Comparison of ENCODE assay signal across 10 cellular contexts in genomic region chr17:7825206-7825980, GRCh38. TPM values are rescaled to one million over a fixed set of nuclear protein-coding genes. Genes with fewer than 3 reads are reported as not detected.
DNase-seq lines count a peak whose midpoint lies in the region; ATAC-seq and TF ChIP-seq lines count a peak whose summit lies in the region.
"Had no signal": no experiment of that assay in that cellular context is flagged by ENCODE, and none has a peak within 500 bp of the region (broad histone marks: within the 10 kb centered on the region; RNA-seq: fewer than 3 reads in every experiment).

No MANE protein-coding gene starts in this region.

- intact Hi-C loops in A673 (cut with micrococcal nuclease; ENCODE audit: unreplicated experiment), result loop anchor here (10.0 kb wide), 1 partner anchor 219 kb away; no protein-coding TSS in a partner anchor

- no peak overlapping the region for H3K4me3 ChIP-seq in A673 (ENCODE audit: low read depth, low read length, poor library complexity, severe bottlenecking)
- no peak overlapping the region for H3K4me3 ChIP-seq in hepatocyte

- H3K79me2 ChIP-seq in hepatocyte, result no peaks in the 10 kb centered on the region

- DNase-seq in A673 (ENCODE audit: low spot score) (peak; percentile 57), G401 (ENCODE audit: low spot score) (peak; percentile 84), SW480 (ENCODE audit: low spot score) (peak; percentile 54), hepatocyte (ENCODE audit: low spot score) (peak; percentile 30), MV-4-11 (lab: John Stamatoyannopoulos, UW) (no peak), NCI-H1436 treated with DMSO at 0.1 percent for 48 hours (lab: John Stamatoyannopoulos, UW) (no peak)
- DNase-seq: activated T-cell treated with anti-CD3 and anti-CD28 coated beads for 4 hours, KBM-7 had no signal

- H3K9me3 ChIP-seq in A673 (ENCODE audit: low read depth, low read length, poor library complexity, severe bottlenecking) (no peaks in the 10 kb centered on the region), hepatocyte (ENCODE audit: low read depth) (no peaks in the 10 kb centered on the region)

- H2AFZ ChIP-seq in hepatocyte, result no peak overlapping the region

- no peak overlapping the region for H3K27ac ChIP-seq in A673 (ENCODE audit: low read depth, low read length, poor library complexity, severe bottlenecking)
- H3K27ac ChIP-seq in hepatocyte, result no peak overlapping the region

- H3K27me3 ChIP-seq in A673 (replicated peaks; ENCODE audit: insufficient read depth, low read depth, low read length, poor library complexity), result no peaks in the 10 kb centered on the region
- no peaks in the 10 kb centered on the region for H3K27me3 ChIP-seq in hepatocyte

- TF ChIP-seq CTCF in A673 (conservative IDR thresholded peaks at IDR 0.05; ENCODE audit: low read depth, low read length) (peak; percentile 42), hepatocyte (IDR thresholded peaks at IDR 0.05; ENCODE audit: poor library complexity) (no peak)

- no peaks in the 10 kb centered on the region for H4K20me1 ChIP-seq in hepatocyte (ENCODE audit: insufficient read depth, poor library complexity, severe bottlenecking)

- CTCF ChIA-PET in A673 (lab: Charles Lee), result interaction anchor here (0.6 to 1.8 kb wide), 7 partner anchors 9 to 216 kb away, joined by 3 to 12 read pairs (median 6); partner anchors contain the start of genes KDM6B and NAA38

- peaks cover 15% of the 10 kb centered on the region for H3K4me1 ChIP-seq in A673 (ENCODE audit: insufficient read depth, low read length, poor library complexity, severe bottlenecking)
- no peaks in the 10 kb centered on the region for H3K4me1 ChIP-seq in hepatocyte (ENCODE audit: insufficient read depth)

- H3K4me2 ChIP-seq in hepatocyte, result no peak overlapping the region

- BruUV-seq in A673 (replicated peaks; lab: Mats Ljungman, UMichigan), result no TSS peak

- no peaks in the 10 kb centered on the region for H3K9me2 ChIP-seq in hepatocyte (replicated peaks; ENCODE audit: insufficient read depth)

- in situ Hi-C loops in G401 (cut with HindIII; ENCODE audit: low sequenced_read_pairs), result no loop called here

- POLR2A ChIA-PET in A673 (lab: Charles Lee; ENCODE audit: low non-redundant PET), result interaction anchor here (0.6 kb wide), 2 partner anchors 36 to 95 kb away, joined by 4 to 5 read pairs; no protein-coding TSS in a partner anchor

- WGBS in hepatocyte (ENCODE audit: low lambda C conversion rate, missing lambda C conversion rate), result 49% methylated on average over 12 of the region's 12 CpGs

- H3K36me3 ChIP-seq in A673 (ENCODE audit: insufficient read depth, low read length, poor library complexity, severe bottlenecking), result no peaks in the 10 kb centered on the region
- no peaks in the 10 kb centered on the region for H3K36me3 ChIP-seq in hepatocyte (replicated peaks; ENCODE audit: insufficient read depth, low read depth)

- ATAC-seq in HG02870 (IDR thresholded peaks at IDR 0.05; ENCODE audit: unreplicated experiment) (no peak), HG03469 (IDR thresholded peaks at IDR 0.05; ENCODE audit: unreplicated experiment) (no peak)

RNA-seq across cellular contexts. Expression of gene KDM6B, which starts 8.6 kb away (rescaled TPM):
- total RNA-seq in A673 (2021) (46.8 and 51.1 TPM in 2 replicates), hepatocyte (3.3 and 5.9 TPM in 2 replicates)
- 0.34 and 0.37 TPM in 2 replicates for total RNA-seq in G401 (2014; rRNA removed; shearing (Covaris generic))
- 10.2 and 11.3 TPM in 2 replicates for polyA plus RNA-seq in hepatocyte

RNA-seq across cellular contexts. Expression of gene TMEM88, which starts 29.5 kb away (rescaled TPM):
- total RNA-seq in A673 (2021) (1.7 and 3.0 TPM in 2 replicates), hepatocyte (59.6 and 73.3 TPM in 2 replicates)
- 0.37 TPM in 1 of 2 replicates, not detected in the other for total RNA-seq in G401 (2014; rRNA removed; shearing (Covaris generic))
- 241 and 328 TPM in 2 replicates for polyA plus RNA-seq in hepatocyte

RNA-seq across cellular contexts. Expression of gene NAA38, which starts 32.0 kb away (rescaled TPM):
- total RNA-seq in A673 (2021), result 64.3 and 67.7 TPM in 2 replicates
- 97.3 and 101 TPM in 2 replicates for total RNA-seq in G401 (2014; rRNA removed; shearing (Covaris generic))
- total RNA-seq in hepatocyte, result 49.2 and 66.0 TPM in 2 replicates
- polyA plus RNA-seq in hepatocyte, result 147 and 154 TPM in 2 replicates

RNA-seq across cellular contexts. Expression of gene CYB5D1, which starts 32.4 kb away (rescaled TPM):
- total RNA-seq in A673 (2021) (16.9 and 18.7 TPM in 2 replicates), hepatocyte (9.1 and 14.1 TPM in 2 replicates)
- 8.5 and 10.0 TPM in 2 replicates for total RNA-seq in G401 (2014; rRNA removed; shearing (Covaris generic))
- polyA plus RNA-seq in hepatocyte, result 12.2 and 15.1 TPM in 2 replicates

Comparison
In these comparisons a context has a peak if more than half of its experiments do, and no peak if none do; other contexts are left out.
1. DNase-seq: peak in A673 (single experiment), G401 (single experiment), SW480 (single experiment) and hepatocyte (single experiment); none in MV-4-11 (single experiment) and NCI-H1436 treated with DMSO at 0.1 percent for 48 hours (single experiment).
2. RNA of gene TMEM88, which starts 29.5 kb away (total RNA-seq): 59.6 to 73.3 TPM in hepatocyte; 1.7 to 3.0 TPM in A673 and 0.37 TPM in G401; every median in the first group is over 10 times any median in the second.